In genomic region chr13:100032642-100033041, GRCh38 we compare ENCODE assay signal across 1 cellular context. TPM values are rescaled to one million over a fixed set of nuclear protein-coding genes. Genes with fewer than 3 reads are reported as not detected.
"Had no signal": no experiment of that assay in that cellular context is flagged by ENCODE, and none has a peak within 500 bp of the region (broad histone marks: within the 10 kb centered on the region; RNA-seq: fewer than 3 reads in every experiment).

No MANE protein-coding gene starts in this region.

RNA-seq across cellular contexts. Expression of gene ZIC2, which starts 51.1 kb away (rescaled TPM):
- total RNA-seq: GM12878 had no signal
